34 cellular contexts compared by ENCODE assay signal in genomic region chrX:9747644-9748043, GRCh38. TPM values are rescaled to one million over a fixed set of nuclear protein-coding genes. Genes with fewer than 3 reads are reported as not detected.
"Had no signal": no experiment of that assay in that cellular context is flagged by ENCODE, and none has a peak within 500 bp of the region (broad histone marks: within the 10 kb centered on the region; RNA-seq: fewer than 3 reads in every experiment).

No MANE protein-coding gene starts in this region.

- H3K27ac Mint-ChIP-seq: activated CD8-positive, alpha-beta T cell treated with anti-CD3 and anti-CD28 coated beads for 36 hours; activated naive CD8-positive, alpha-beta T cell treated with anti-CD3 and anti-CD28 coated beads for 36 hours; activated T-cell treated with anti-CD3 and anti-CD28 coated beads, Interleukin-2, amount 50 U/mL, for 72 hours; activated T-helper 17 cell treated with anti-CD3 and anti-CD28 coated beads, Interleukin-2, amount 50 U/mL, for 72 hours had no signal

- H3K36me3 ChIP-seq: brain microvascular endothelial cell, MG63, SJCRH30, WERI-Rb-1 had no signal

- H3K27me3 Mint-ChIP-seq: activated CD8-positive, alpha-beta T cell treated with anti-CD3 and anti-CD28 coated beads for 36 hours; activated T-helper 17 cell treated with anti-CD3 and anti-CD28 coated beads, Interleukin-2, amount 50 U/mL, for 72 hours had no signal

- ATAC-seq: activated CD8-positive, alpha-beta T cell treated with anti-CD3 and anti-CD28 coated beads for 36 hours; activated T-cell treated with anti-CD3 and anti-CD28 coated beads, Interleukin-2, amount 50 U/mL, for 72 hours; activated T-helper 17 cell treated with anti-CD3 and anti-CD28 coated beads, Interleukin-2, amount 50 U/mL, for 72 hours; Panc1 had no signal

- H3K4me3 ChIP-seq: MG63, SJCRH30, SK-N-MC had no signal

- H3K4me1 ChIP-seq: SJCRH30 had no signal

- DNase-seq: activated CD4-positive, alpha-beta T cell treated with anti-CD3 and anti-CD28 coated beads for 1 hour; activated CD4-positive, alpha-beta T cell treated with anti-CD3 and anti-CD28 coated beads for 48 hours; activated CD4-positive, CD25-positive, alpha-beta regulatory T cell; activated CD8-positive, alpha-beta T cell treated with anti-CD3 and anti-CD28 coated beads for 36 hours; activated effector memory CD4-positive, alpha-beta T cell treated with anti-CD3 and anti-CD28 coated beads, Interleukin-2, amount 50 U/mL, for 16 hours; activated naive CD4-positive, alpha-beta T cell; activated naive CD4-positive, alpha-beta T cell treated with anti-CD3 and anti-CD28 coated beads, Interleukin-2, amount 50 U/mL, for 16 hours; activated naive CD8-positive, alpha-beta T cell treated with anti-CD3 and anti-CD28 coated beads for 36 hours; activated T-cell treated with anti-CD3 and anti-CD28 coated beads, Interleukin-2, amount 50 U/mL, for 1 hour; activated T-cell treated with anti-CD3 and anti-CD28 coated beads, Interleukin-2, amount 50 U/mL, for 72 hours; amniotic stem cell; aorta; brain microvascular endothelial cell; Kasumi-1; KG1; MG63; NCI-H1048; NCI-H1105 treated with DMSO at 0.1 percent for 48 hours; NCI-H1436; NCI-H1694; NCI-H1930; NCI-H2081 treated with DMSO at 0.1 percent for 48 hours; NCI-H345; NCI-H524 treated with DMSO at 0.1 percent for 48 hours; SJCRH30; T1000; WERI-Rb-1 had no signal

- H3K4me3 Mint-ChIP-seq: activated CD8-positive, alpha-beta T cell treated with anti-CD3 and anti-CD28 coated beads for 36 hours; activated naive CD8-positive, alpha-beta T cell treated with anti-CD3 and anti-CD28 coated beads for 36 hours; activated T-cell treated with anti-CD3 and anti-CD28 coated beads, Interleukin-2, amount 50 U/mL, for 72 hours; activated T-helper 17 cell treated with anti-CD3 and anti-CD28 coated beads, Interleukin-2, amount 50 U/mL, for 72 hours had no signal

- H3K27me3 ChIP-seq: brain microvascular endothelial cell, MG63, SJCRH30 had no signal

- H3K27ac ChIP-seq: SJCRH30, SK-N-MC, WERI-Rb-1 had no signal

- H3K9me3 ChIP-seq: MG63, SJCRH30 had no signal

RNA-seq across cellular contexts. Expression of gene GPR143, which starts 18.0 kb away (rescaled TPM):
- total RNA-seq: activated CD8-positive, alpha-beta memory T cell treated with anti-CD3 and anti-CD28 coated beads for 36 hours; activated CD8-positive, alpha-beta T cell treated with anti-CD3 and anti-CD28 coated beads for 36 hours; activated naive CD8-positive, alpha-beta T cell treated with anti-CD3 and anti-CD28 coated beads for 36 hours; activated T-cell treated with anti-CD3 and anti-CD28 coated beads, Interleukin-2, amount 50 U/mL, for 72 hours; activated T-helper 17 cell treated with anti-CD3 and anti-CD28 coated beads, Interleukin-2, amount 50 U/mL, for 72 hours; NCI-H460; SJCRH30; T-helper 1 cell treated with Interleukin-12 subunit alpha and Interleukin-12 subunit beta and Interleukin-4 antibody, amounts not matched to agents 30 ng/mL and 1 ng/mL, for 36 hours; T-helper 2 cell treated with Interferon-gamma antibody and Interleukin-4, amounts not matched to agents 100 ng/mL and 5 ng/mL, for 36 hours had no signal

RNA-seq across cellular contexts. Expression of gene SHROOM2, which starts 38.6 kb away (rescaled TPM):
- total RNA-seq: activated CD8-positive, alpha-beta memory T cell treated with anti-CD3 and anti-CD28 coated beads for 36 hours; activated CD8-positive, alpha-beta T cell treated with anti-CD3 and anti-CD28 coated beads for 36 hours; activated naive CD8-positive, alpha-beta T cell treated with anti-CD3 and anti-CD28 coated beads for 36 hours; activated T-helper 17 cell treated with anti-CD3 and anti-CD28 coated beads, Interleukin-2, amount 50 U/mL, for 72 hours; T-helper 1 cell treated with Interleukin-12 subunit alpha and Interleukin-12 subunit beta and Interleukin-4 antibody, amounts not matched to agents 30 ng/mL and 1 ng/mL, for 36 hours; T-helper 2 cell treated with Interferon-gamma antibody and Interleukin-4, amounts not matched to agents 100 ng/mL and 5 ng/mL, for 36 hours had no signal
